Comparison of ENCODE assay signal across 8 cellular contexts in genomic region chr12:49019435-49020317, GRCh38. TPM values are rescaled to one million over a fixed set of nuclear protein-coding genes. Genes with fewer than 3 reads are reported as not detected.
DNase-seq lines count a peak whose midpoint lies in the region; ATAC-seq and TF ChIP-seq lines count a peak whose summit lies in the region.

No MANE protein-coding gene starts in this region.

- DNase-seq in COLO668 (lab: John Stamatoyannopoulos, UW; ENCODE audit: unreplicated experiment) (peak; percentile 19), HPDE6-E6E7 (ENCODE audit: extremely low spot score) (peak; percentile 60), SKM-1 (lab: John Stamatoyannopoulos, UW; ENCODE audit: unreplicated experiment) (peak; percentile 39), breast epithelium (ENCODE audit: low spot score in 2 of 2) (no peak), mesendoderm (peak; percentile 71), upper lobe of right lung (no peak), NCI-H774 (lab: John Stamatoyannopoulos, UW) (no peak)

- no peak overlapping the region for H3K18ac ChIP-seq in mesendoderm (ENCODE audit: low read length)

- TF ChIP-seq CTCF in breast epithelium (IDR thresholded peaks at IDR 0.05) (no peak), upper lobe of right lung (IDR thresholded peaks at IDR 0.05) (peak; percentile 12)

- H3K79me2 ChIP-seq in mesendoderm (ENCODE audit: control insufficient read depth, insufficient read depth, low read length) = no peaks in the 10 kb centered on the region

- no peaks in the 10 kb centered on the region for H3K9me3 ChIP-seq in breast epithelium
- no peaks in the 10 kb centered on the region for H3K9me3 ChIP-seq in upper lobe of right lung

- peak overlapping the region; percentile 44 for H3K4ac ChIP-seq in mesendoderm (ENCODE audit: low read depth, low read length)

- H3K27me3 ChIP-seq in breast epithelium = no peaks in the 10 kb centered on the region
- H3K27me3 ChIP-seq in mesendoderm (ENCODE audit: insufficient read depth, low read length, poor library complexity) = no peaks in the 10 kb centered on the region
- no peaks in the 10 kb centered on the region for H3K27me3 ChIP-seq in upper lobe of right lung

- TF ChIP-seq POLR2A in breast epithelium (IDR thresholded peaks at IDR 0.05) = no peak

- H3K9ac ChIP-seq in mesendoderm (ENCODE audit: low read length) = peak overlapping the region; percentile 28

- no peak overlapping the region for H2AK5ac ChIP-seq in mesendoderm (ENCODE audit: low read length)

- H4K8ac ChIP-seq in mesendoderm (ENCODE audit: low read depth, low read length) = no peak overlapping the region

- no peak overlapping the region for H2BK15ac ChIP-seq in mesendoderm (replicated peaks; ENCODE audit: low read depth)

- H3K36me3 ChIP-seq in breast epithelium (no peaks in the 10 kb centered on the region), mesendoderm (ENCODE audit: control insufficient read depth, insufficient read depth, low read length) (peaks cover 13% of the 10 kb centered on the region), upper lobe of right lung (peaks cover 38% of the 10 kb centered on the region)

- H4K5ac ChIP-seq in mesendoderm (ENCODE audit: low read length) = no peak overlapping the region

- H2BK5ac ChIP-seq in mesendoderm (ENCODE audit: low read length) = no peak overlapping the region

- no peak overlapping the region for H3K23ac ChIP-seq in mesendoderm (ENCODE audit: low read length)

- H3K4me3 ChIP-seq in breast epithelium = peak overlapping the region; percentile 68 to 98 (median 91)
- no peak overlapping the region for H3K4me3 ChIP-seq in mesendoderm (ENCODE audit: low read length)
- peak overlapping the region; percentile 94 for H3K4me3 ChIP-seq in upper lobe of right lung

- peaks cover 8 to 15% of the 10 kb centered on the region in 2 donors for H3K4me1 ChIP-seq in breast epithelium
- H3K4me1 ChIP-seq in mesendoderm (ENCODE audit: control insufficient read depth, low read depth, low read length) = no peaks in the 10 kb centered on the region
- peaks cover 13% of the 10 kb centered on the region for H3K4me1 ChIP-seq in upper lobe of right lung

- H3K27ac ChIP-seq in breast epithelium = peak overlapping the region; percentile 94 to 97
- H3K27ac ChIP-seq in mesendoderm (ENCODE audit: low read depth, low read length) = no peak overlapping the region
- H3K27ac ChIP-seq in upper lobe of right lung = peak overlapping the region; percentile 97

- no peaks in the 10 kb centered on the region for H3K79me1 ChIP-seq in mesendoderm (ENCODE audit: low read length)

- WGBS in mesendoderm (ENCODE audit: extremely low coverage, insufficient coverage, low lambda C conversion rate) = no CpG with 5 or more reads among the region's 9 CpGs

- no peak overlapping the region for H2BK120ac ChIP-seq in mesendoderm (ENCODE audit: low read depth, low read length)

- ATAC-seq in upper lobe of right lung (peak; percentile 2), HG02970 (IDR thresholded peaks at IDR 0.05; ENCODE audit: low FRiP score, unreplicated experiment) (no peak)

- no peak overlapping the region for H3K4me2 ChIP-seq in mesendoderm (ENCODE audit: low read length)

- intact Hi-C loops in breast epithelium (cut with DNase I; ENCODE audit: low total_unique reads) (no loop called here), upper lobe of right lung (cut with DNase I) (no loop called here)

- H3K56ac ChIP-seq in mesendoderm (ENCODE audit: low read length) = peak overlapping the region; percentile 73

RNA-seq across cellular contexts. Expression of gene PRKAG1, which starts 1.1 kb away (rescaled TPM):
- 10 to 100 TPM; 50.5 to 84.3 (median 54.0) TPM for total RNA-seq in breast epithelium
- polyA plus RNA-seq in mesendoderm (2013, experiment 1 of 2) = 25.8 TPM
- 25.6 TPM for polyA plus RNA-seq in mesendoderm (2013, experiment 2 of 2)
- total RNA-seq in upper lobe of right lung = 46.5 TPM

RNA-seq across cellular contexts. Expression of gene DDN, which starts 20.5 kb away (rescaled TPM):
- total RNA-seq in breast epithelium (under 1 TPM in 2 of 3 donors, not detected in 1; under 0.01 to 0.16 TPM), upper lobe of right lung (not detected)
- polyA plus RNA-seq in mesendoderm (2013, experiment 1 of 2) = 0.04 TPM
- polyA plus RNA-seq in mesendoderm (2013, experiment 2 of 2) = 0.06 TPM

RNA-seq across cellular contexts. Expression of gene KMT2D, which starts 40.9 kb away (rescaled TPM):
- total RNA-seq in breast epithelium (10 to 100 TPM; 35.4 to 51.4 (median 45.9) TPM), upper lobe of right lung (102 TPM)
- polyA plus RNA-seq in mesendoderm (2013, experiment 1 of 2) = 20.5 TPM
- polyA plus RNA-seq in mesendoderm (2013, experiment 2 of 2) = 19.3 TPM

RNA-seq across cellular contexts. Expression of gene WNT1, which starts 41.6 kb away (rescaled TPM):
- total RNA-seq in breast epithelium (not detected), upper lobe of right lung (not detected)
- not detected for polyA plus RNA-seq in mesendoderm (2013, experiment 1 of 2)
- not detected for polyA plus RNA-seq in mesendoderm (2013, experiment 2 of 2)

RNA-seq across cellular contexts. Expression of gene WNT10B, which starts 48.1 kb away (rescaled TPM):
- 1 to 10 TPM in 1 of 3 donors, under 1 TPM in 1, not detected in 1; 0.29 to 1.3 TPM for total RNA-seq in breast epithelium
- 0.11 TPM for polyA plus RNA-seq in mesendoderm (2013, experiment 1 of 2)
- polyA plus RNA-seq in mesendoderm (2013, experiment 2 of 2) = 0.18 TPM
- total RNA-seq in upper lobe of right lung = 1.2 TPM

Comparison
In these comparisons a context has a peak if more than half of its experiments do, and no peak if none do; other contexts are left out.
1. DNase-seq: peak in COLO668 (single experiment), HPDE6-E6E7 (single experiment), SKM-1 (single experiment) and mesendoderm (single experiment); none in breast epithelium (0 of 2), upper lobe of right lung (single experiment) and NCI-H774 (single experiment).